Comparison of ENCODE assay signal across 11 cellular contexts in genomic region chr5:141003791-141004601, GRCh38. TPM values are rescaled to one million over a fixed set of nuclear protein-coding genes. Genes with fewer than 3 reads are reported as not detected.
DNase-seq lines count a peak whose midpoint lies in the region; ATAC-seq and TF ChIP-seq lines count a peak whose summit lies in the region.
"Had no signal": no experiment of that assay in that cellular context is flagged by ENCODE, and none has a peak within 500 bp of the region (broad histone marks: within the 10 kb centered on the region; RNA-seq: fewer than 3 reads in every experiment).

No MANE protein-coding gene starts in this region.

- H3K9me3 Mint-ChIP-seq in endodermal cell (no peaks in the 10 kb centered on the region), progenitor cell of endocrine pancreas (ENCODE audit: low read depth) (no peaks in the 10 kb centered on the region)
- no peaks in the 10 kb centered on the region for H3K9me3 Mint-ChIP-seq in activated CD8-positive, alpha-beta memory T cell treated with anti-CD3 and anti-CD28 coated beads, Interleukin-2, amount 10 ng/mL, durations not matched to agents 7 days and 5 days (ENCODE audit: low read depth)
- H3K9me3 Mint-ChIP-seq: stimulated activated effector memory CD8-positive, alpha-beta T cell treated with anti-CD3 and anti-CD28 coated beads, Interleukin-12 subunit alpha, Interleukin-12 subunit beta, amount 100 ng/mL, for 72 hours had no signal

- CTCF ChIA-PET in HEK293 (lab: Yijun Ruan, JAX), result interaction anchor here (1.0 to 1.6 kb wide), 5 partner anchors 11 to 122 kb away, joined by 3 to 5 read pairs (median 4); partner anchors contain the start of genes PCDHA13 and PCDHAC1
- CTCF ChIA-PET in activated CD8-positive, alpha-beta memory T cell treated with anti-CD3 and anti-CD28 coated beads, Interleukin-2, amount 10 ng/mL, durations not matched to agents 7 days and 5 days (lab: Charles Lee), result no interaction called here

- no peaks in the 10 kb centered on the region for H3K27me3 Mint-ChIP-seq in endodermal cell (ENCODE audit: insufficient read depth)
- H3K27me3 Mint-ChIP-seq in progenitor cell of endocrine pancreas, result no peaks in the 10 kb centered on the region
- peaks cover 17% of the 10 kb centered on the region for H3K27me3 Mint-ChIP-seq in activated CD8-positive, alpha-beta memory T cell treated with anti-CD3 and anti-CD28 coated beads, Interleukin-2, amount 10 ng/mL, durations not matched to agents 7 days and 5 days

- 13 to 34% methylated on average over 1 to 4 of the region's 4 CpGs for WGBS in endodermal cell (ENCODE audit: insufficient coverage in 1 of 2, insufficient read length in 1 of 2), 2 experiments

- POLR2A ChIA-PET in HEK293 (lab: Yijun Ruan, JAX), result interaction anchor here (0.7 to 1.4 kb wide), 2 partner anchors 15 to 37 kb away, joined by 3 to 6 read pairs; partner anchors contain the start of gene PCDHAC2

- ATAC-seq in HG03439 (IDR thresholded peaks at IDR 0.05; ENCODE audit: unreplicated experiment), result no peak
- no peak for ATAC-seq in activated CD8-positive, alpha-beta memory T cell treated with anti-CD3 and anti-CD28 coated beads, Interleukin-2, amount 10 ng/mL, durations not matched to agents 7 days and 5 days
- no peak for ATAC-seq in GM18873 (IDR thresholded peaks at IDR 0.05; ENCODE audit: low FRiP score, unreplicated experiment)
- ATAC-seq: stimulated activated effector memory CD8-positive, alpha-beta T cell treated with anti-CD3 and anti-CD28 coated beads, Interleukin-12 subunit alpha, Interleukin-12 subunit beta, amount 100 ng/mL, for 72 hours had no signal

- no peaks in the 10 kb centered on the region for H3K36me3 ChIP-seq in HEK293 (ENCODE audit: control insufficient read depth in 2 of 2, insufficient read depth in 1 of 2, low read length in 2 of 2)
- H3K36me3 ChIP-seq in endodermal cell (ENCODE audit: control insufficient read depth, insufficient read depth, low read length), result no peaks in the 10 kb centered on the region

- H3K4me3 Mint-ChIP-seq in endodermal cell (no peak overlapping the region), progenitor cell of endocrine pancreas (ENCODE audit: low read depth) (no peak overlapping the region)
- H3K4me3 Mint-ChIP-seq in activated CD8-positive, alpha-beta memory T cell treated with anti-CD3 and anti-CD28 coated beads, Interleukin-2, amount 10 ng/mL, durations not matched to agents 7 days and 5 days, result no peak overlapping the region
- H3K4me3 Mint-ChIP-seq: stimulated activated effector memory CD8-positive, alpha-beta T cell treated with anti-CD3 and anti-CD28 coated beads, Interleukin-12 subunit alpha, Interleukin-12 subunit beta, amount 100 ng/mL, for 72 hours had no signal

- H3K27ac ChIP-seq in HEK293 (ENCODE audit: extremely low read depth, low read depth, low read length) (peak overlapping the region; percentile 55), endodermal cell (ENCODE audit: low read depth, low read length) (peak overlapping the region; percentile 6)
- H3K27ac ChIP-seq: parathyroid adenoma had no signal

- H3K4me1 Mint-ChIP-seq in endodermal cell, result peaks cover 42% of the 10 kb centered on the region
- H3K4me1 Mint-ChIP-seq in progenitor cell of endocrine pancreas (ENCODE audit: low read depth), result peaks cover 14% of the 10 kb centered on the region
- H3K4me1 Mint-ChIP-seq in activated CD8-positive, alpha-beta memory T cell treated with anti-CD3 and anti-CD28 coated beads, Interleukin-2, amount 10 ng/mL, durations not matched to agents 7 days and 5 days, result no peaks in the 10 kb centered on the region

- H3K9me3 ChIP-seq in HEK293 (ENCODE audit: control insufficient read depth, insufficient read depth, low read depth, low read length), result no peaks in the 10 kb centered on the region
- H3K9me3 ChIP-seq in endodermal cell (ENCODE audit: control insufficient read depth, low read length), result no peaks in the 10 kb centered on the region

- H3K27ac Mint-ChIP-seq in endodermal cell (peak overlapping the region; percentile 93), progenitor cell of endocrine pancreas (peak overlapping the region; percentile 53)
- no peak overlapping the region for H3K27ac Mint-ChIP-seq in activated CD8-positive, alpha-beta memory T cell treated with anti-CD3 and anti-CD28 coated beads, Interleukin-2, amount 10 ng/mL, durations not matched to agents 7 days and 5 days
- H3K27ac Mint-ChIP-seq: stimulated activated effector memory CD8-positive, alpha-beta T cell treated with anti-CD3 and anti-CD28 coated beads, Interleukin-12 subunit alpha, Interleukin-12 subunit beta, amount 100 ng/mL, for 72 hours had no signal

- no peaks in the 10 kb centered on the region for H3K27me3 ChIP-seq in endodermal cell (ENCODE audit: control insufficient read depth, insufficient read depth, low read length, poor library complexity, severe bottlenecking)

- peak overlapping the region; percentile 27 for H3K9ac ChIP-seq in endodermal cell (ENCODE audit: extremely low read depth, low read length, poor library complexity, severe bottlenecking)
- H3K9ac ChIP-seq: parathyroid adenoma had no signal

- H3K4me3 ChIP-seq in HEK293 (ENCODE audit: low read depth, low read length) (no peak overlapping the region), endodermal cell (ENCODE audit: low read length) (peak overlapping the region; percentile 59)

- H3K4me1 ChIP-seq in HEK293 (ENCODE audit: control insufficient read depth, insufficient read depth, low read length) (peaks cover 24% of the 10 kb centered on the region), endodermal cell (ENCODE audit: control insufficient read depth, insufficient read depth, low read length) (peaks cover 7% of the 10 kb centered on the region)
- H3K4me1 ChIP-seq: parathyroid adenoma had no signal

- TF ChIP-seq CTCF in HEK293 (tag by site-specific recombination; IDR thresholded peaks at IDR 0.05), result no peak
- no peak for TF ChIP-seq CTCF in endodermal cell (conservative IDR thresholded peaks at IDR 0.05)
- TF ChIP-seq CTCF in progenitor cell of endocrine pancreas (IDR thresholded peaks at IDR 0.05; ENCODE audit: unreplicated experiment), result no peak

- DNase-seq in NCI-H510A treated with DMSO at 0.1 percent for 48 hours (lab: John Stamatoyannopoulos, UW) (peak; percentile 61), endodermal cell (peak; percentile 91), progenitor cell of endocrine pancreas (ENCODE audit: low spot score, unreplicated experiment) (no peak), GOT3 (lab: John Stamatoyannopoulos, UW) (no peak)
- DNase-seq in activated CD8-positive, alpha-beta memory T cell treated with anti-CD3 and anti-CD28 coated beads, Interleukin-2, amount 10 ng/mL, durations not matched to agents 7 days and 5 days, result no peak
- DNase-seq: erythroblast had no signal

- peaks cover 3% of the 10 kb centered on the region for H3K36me3 Mint-ChIP-seq in endodermal cell (ENCODE audit: low read depth)
- peaks cover 8% of the 10 kb centered on the region for H3K36me3 Mint-ChIP-seq in progenitor cell of endocrine pancreas (ENCODE audit: insufficient read depth)
- no peaks in the 10 kb centered on the region for H3K36me3 Mint-ChIP-seq in activated CD8-positive, alpha-beta memory T cell treated with anti-CD3 and anti-CD28 coated beads, Interleukin-2, amount 10 ng/mL, durations not matched to agents 7 days and 5 days
- H3K36me3 Mint-ChIP-seq: stimulated activated effector memory CD8-positive, alpha-beta T cell treated with anti-CD3 and anti-CD28 coated beads, Interleukin-12 subunit alpha, Interleukin-12 subunit beta, amount 100 ng/mL, for 72 hours had no signal

TF ChIP-seq in HEK293, 187 proteins besides CTCF, POLR2A, EP300 and RAD21 (continues in another document):
- TF ChIP-seq ZNF654 (tag by site-specific recombination; IDR thresholded peaks at IDR 0.05; ENCODE audit: low read depth), result no peak
- no peak for TF ChIP-seq ZNF302 (tag by site-specific recombination; IDR thresholded peaks at IDR 0.05; ENCODE audit: low read depth)
- TF ChIP-seq SP2 (tag by site-specific recombination; IDR thresholded peaks at IDR 0.05), result no peak
- no peak for TF ChIP-seq ZNF223 (tag by site-specific recombination; IDR thresholded peaks at IDR 0.05)
- TF ChIP-seq ZNF354C (tag by site-specific recombination; IDR thresholded peaks at IDR 0.05; ENCODE audit: borderline replicate concordance, low read depth), result no peak
- TF ChIP-seq ZNF670 (tag by site-specific recombination; IDR thresholded peaks at IDR 0.05; ENCODE audit: low read depth), result no peak
- TF ChIP-seq KLF9 (tag by site-specific recombination; IDR thresholded peaks at IDR 0.05; ENCODE audit: low read depth), result no peak
- no peak for TF ChIP-seq ZNF830 (tag by site-specific recombination; IDR thresholded peaks at IDR 0.05; ENCODE audit: low read depth)
- TF ChIP-seq ZNF114 (tag by site-specific recombination; IDR thresholded peaks at IDR 0.05), result no peak
- peak; percentile 76 for TF ChIP-seq ZNF600 (tag by site-specific recombination; IDR thresholded peaks at IDR 0.05)
- peak; percentile 89 for TF ChIP-seq ZIC2 (tag by site-specific recombination; IDR thresholded peaks at IDR 0.05)
- TF ChIP-seq, protein P1, sequence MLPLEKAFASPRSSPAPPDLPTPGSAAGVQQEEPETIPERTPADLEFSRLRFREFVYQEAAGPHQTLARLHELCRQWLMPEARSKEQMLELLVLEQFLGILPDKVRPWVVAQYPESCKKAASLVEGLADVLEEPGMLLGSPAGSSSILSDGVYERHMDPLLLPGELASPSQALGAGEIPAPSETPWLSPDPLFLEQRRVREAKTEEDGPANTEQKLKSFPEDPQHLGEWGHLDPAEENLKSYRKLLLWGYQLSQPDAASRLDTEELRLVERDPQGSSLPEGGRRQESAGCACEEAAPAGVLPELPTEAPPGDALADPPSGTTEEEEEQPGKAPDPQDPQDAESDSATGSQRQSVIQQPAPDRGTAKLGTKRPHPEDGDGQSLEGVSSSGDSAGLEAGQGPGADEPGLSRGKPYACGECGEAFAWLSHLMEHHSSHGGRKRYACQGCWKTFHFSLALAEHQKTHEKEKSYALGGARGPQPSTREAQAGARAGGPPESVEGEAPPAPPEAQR (tag by site-specific recombination; IDR thresholded peaks at IDR 0.05), result no peak
- TF ChIP-seq IKZF3 (tag by site-specific recombination; IDR thresholded peaks at IDR 0.05), result no peak

RNA-seq across cellular contexts. Expression of gene PCDHAC2, which starts 37.7 kb away (rescaled TPM):
- 1 to 10 TPM in 1 of 2 donors, under 1 TPM in 1; 0.49 to 2.4 TPM for total RNA-seq in endodermal cell
- 1.8 TPM for polyA plus RNA-seq in endodermal cell (2013, experiment 1 of 2)
- polyA plus RNA-seq in endodermal cell (2013, experiment 2 of 2), result 1.5 TPM
- total RNA-seq in progenitor cell of endocrine pancreas, result 1.8 and 1.9 TPM in 2 replicates
- not detected for total RNA-seq in activated CD8-positive, alpha-beta memory T cell treated with anti-CD3 and anti-CD28 coated beads, Interleukin-2, amount 10 ng/mL, durations not matched to agents 7 days and 5 days

RNA-seq across cellular contexts. Expression of gene PCDHB1, which starts 47.2 kb away (rescaled TPM):
- total RNA-seq in endodermal cell (under 1 TPM in 1 of 2 donors, not detected in 1; 0.04 TPM), progenitor cell of endocrine pancreas (0.29 and 0.31 TPM in 2 replicates)
- polyA plus RNA-seq in endodermal cell (2013, experiment 1 of 2), result 0.04 TPM
- not detected for polyA plus RNA-seq in endodermal cell (2013, experiment 2 of 2)
- total RNA-seq in activated CD8-positive, alpha-beta memory T cell treated with anti-CD3 and anti-CD28 coated beads, Interleukin-2, amount 10 ng/mL, durations not matched to agents 7 days and 5 days, result not detected

Comparison
In these comparisons a context has a peak if more than half of its experiments do, and no peak if none do; other contexts are left out.
1. DNase-seq: peak in NCI-H510A treated with DMSO at 0.1 percent for 48 hours (single experiment) and endodermal cell (single experiment); none in progenitor cell of endocrine pancreas (single experiment), activated CD8-positive, alpha-beta memory T cell treated with anti-CD3 and anti-CD28 coated beads, Interleukin-2, amount 10 ng/mL, durations not matched to agents 7 days and 5 days (single experiment) and GOT3 (single experiment).